In the genomic region with DNA sequence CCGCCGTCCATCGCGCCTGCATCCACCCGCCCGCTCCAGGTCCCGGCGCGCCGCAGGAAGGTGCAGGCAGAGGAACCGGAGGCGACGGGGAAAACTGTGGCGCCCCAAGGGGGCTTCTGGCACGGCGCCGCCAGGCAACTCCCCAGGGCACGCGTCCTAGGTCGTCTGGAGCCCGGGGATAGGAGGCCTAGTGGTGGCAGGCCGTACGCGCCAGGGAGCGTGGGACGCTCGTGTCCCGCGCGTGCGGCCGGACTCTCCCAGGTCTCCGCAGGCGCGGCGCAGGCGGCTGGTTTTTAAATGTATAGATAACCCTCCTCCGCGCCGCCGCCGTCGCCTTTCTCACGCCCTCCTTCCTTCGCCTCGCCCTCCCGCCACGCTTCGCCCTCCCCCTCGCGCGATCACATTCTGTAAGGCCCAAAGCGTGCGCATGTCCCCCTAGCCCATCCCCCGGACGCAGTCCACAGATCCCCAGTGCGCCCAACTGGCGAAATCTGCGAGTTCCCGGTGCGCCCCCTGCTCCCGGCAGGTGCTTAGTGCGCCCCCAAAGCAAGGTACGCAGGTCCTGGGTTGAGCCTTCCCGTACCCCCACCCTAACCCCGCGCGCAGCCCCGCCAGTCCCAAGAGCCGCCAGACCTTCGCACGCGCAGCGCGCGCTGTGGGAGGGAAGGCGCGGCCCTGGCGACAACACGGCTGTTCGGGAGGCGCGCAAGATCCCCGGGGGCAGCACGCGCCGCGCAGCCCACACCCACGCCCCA, we compare ENCODE assay signal across 8 cellular contexts. TPM values are rescaled to one million over a fixed set of nuclear protein-coding genes. Genes with fewer than 3 reads are reported as not detected.
DNase-seq lines count a peak whose midpoint lies in the region; ATAC-seq and TF ChIP-seq lines count a peak whose summit lies in the region.

A gene with protein sequence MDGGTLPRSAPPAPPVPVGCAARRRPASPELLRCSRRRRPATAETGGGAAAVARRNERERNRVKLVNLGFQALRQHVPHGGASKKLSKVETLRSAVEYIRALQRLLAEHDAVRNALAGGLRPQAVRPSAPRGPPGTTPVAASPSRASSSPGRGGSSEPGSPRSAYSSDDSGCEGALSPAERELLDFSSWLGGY (minus strand): TSS at position 267 of the 755 bp plus-strand sequence. CDS start 256 bp downstream, at position 11.

- CTCF ChIA-PET in WTC11 (lab: Charles Lee), result interaction anchor here (0.9 to 2.3 kb wide), 3 partner anchors 28 to 62 kb away, joined by 3 to 10 read pairs (median 6); no protein-coding TSS in a partner anchor

- H3K36me3 ChIP-seq in GM23248 (ENCODE audit: low read depth), result no peaks in the 10 kb centered on the region
- H3K36me3 ChIP-seq in hepatocyte (replicated peaks; ENCODE audit: insufficient read depth, low read depth), result no peaks in the 10 kb centered on the region
- no peaks in the 10 kb centered on the region for H3K36me3 ChIP-seq in sigmoid colon

- DNase-seq in GM23248 (no peak), WTC11 (ENCODE audit: low spot score) (no peak), hepatocyte (ENCODE audit: low spot score) (peak; percentile 27), sigmoid colon (no peak), superior temporal gyrus (ENCODE audit: extremely low spot score) (no peak)

- ATAC-seq in WTC11, result no peak
- ATAC-seq in HG03342 (IDR thresholded peaks at IDR 0.05; ENCODE audit: unreplicated experiment), result no peak
- no peak for ATAC-seq in HG03439 (IDR thresholded peaks at IDR 0.05; ENCODE audit: unreplicated experiment)
- ATAC-seq in GM21576 (IDR thresholded peaks at IDR 0.05; ENCODE audit: unreplicated experiment), result no peak

- H4K20me1 ChIP-seq in GM23248 (ENCODE audit: insufficient read depth) (no peaks in the 10 kb centered on the region), hepatocyte (ENCODE audit: insufficient read depth, poor library complexity, severe bottlenecking) (no peaks in the 10 kb centered on the region)

- H3K27ac ChIP-seq in GM23248 (no peak within 1 kb of the TSS), hepatocyte (peak within 1 kb of the TSS; percentile 60), sigmoid colon (peak within 1 kb of the TSS in 2 of 4 donors; percentile 14 to 43)

- H3K79me2 ChIP-seq in GM23248 (ENCODE audit: insufficient read depth), result no peaks in the 10 kb centered on the region
- no peaks in the 10 kb centered on the region for H3K79me2 ChIP-seq in hepatocyte

- H3K9me2 ChIP-seq in GM23248 (ENCODE audit: insufficient read depth), result no peaks in the 10 kb centered on the region
- H3K9me2 ChIP-seq in hepatocyte (replicated peaks; ENCODE audit: insufficient read depth), result no peaks in the 10 kb centered on the region

- H3K27me3 Mint-ChIP-seq in WTC11 (ENCODE audit: low read depth), result peaks cover 76% of the 10 kb centered on the region

- TF ChIP-seq POLR2A in sigmoid colon (IDR thresholded peaks at IDR 0.05), result no peak

- H3K4me1 ChIP-seq in GM23248 (ENCODE audit: insufficient read depth) (no peaks in the 10 kb centered on the region), hepatocyte (ENCODE audit: insufficient read depth) (peaks cover 12% of the 10 kb centered on the region), sigmoid colon (peaks cover 0 to 32% (median 28%) of the 10 kb centered on the region in 4 donors)

- peak within 1 kb of the TSS; percentile 53 for H3K4me3 Mint-ChIP-seq in WTC11

- peaks cover 11% of the 10 kb centered on the region for H3K4me1 Mint-ChIP-seq in WTC11

- in situ Hi-C loops in GM23248 (cut with MboI), result no loop called here

- H3K36me3 Mint-ChIP-seq in WTC11, result no peaks in the 10 kb centered on the region

- TF ChIP-seq EP300 in sigmoid colon (IDR thresholded peaks at IDR 0.05), result no peak

- POLR2A ChIA-PET in WTC11 (lab: Charles Lee), result no interaction called here

- H3K4me3 ChIP-seq in GM23248, result no peak within 1 kb of the TSS; the same call in 1 of the 2 replicates
- H3K4me3 ChIP-seq in hepatocyte, result peak within 1 kb of the TSS; percentile 52
- peak within 1 kb of the TSS; percentile 16 to 48 (median 40) for H3K4me3 ChIP-seq in sigmoid colon

- H3K9ac ChIP-seq in GM23248, result no peak within 1 kb of the TSS

- no peaks in the 10 kb centered on the region for H3K9me3 Mint-ChIP-seq in WTC11

- H3K9me3 ChIP-seq in GM23248 (ENCODE audit: low read depth) (no peaks in the 10 kb centered on the region), hepatocyte (ENCODE audit: low read depth) (no peaks in the 10 kb centered on the region), sigmoid colon (no peaks in the 10 kb centered on the region)

- intact Hi-C loops in sigmoid colon (cut with DNase I), result no loop called here

- peak within 1 kb of the TSS; percentile 53 for H3K4me2 ChIP-seq in GM23248 (ENCODE audit: unreplicated experiment)
- peak within 1 kb of the TSS; percentile 93 for H3K4me2 ChIP-seq in hepatocyte

- TF ChIP-seq CTCF in WTC11 (IDR thresholded peaks at IDR 0.05) (no peak), hepatocyte (IDR thresholded peaks at IDR 0.05; ENCODE audit: poor library complexity) (no peak), sigmoid colon (IDR thresholded peaks at IDR 0.05) (no peak)

- H3K27ac Mint-ChIP-seq in WTC11, result no peak within 1 kb of the TSS

- H3K27me3 ChIP-seq in GM23248 (replicated peaks; ENCODE audit: insufficient read depth) (peaks cover 54% of the 10 kb centered on the region), hepatocyte (peaks cover 32% of the 10 kb centered on the region), sigmoid colon (peaks cover 36 to 67% (median 49%) of the 10 kb centered on the region in 3 donors)

- H2AFZ ChIP-seq in GM23248, result peak within 1 kb of the TSS; percentile 65; the same call in 1 of the 2 replicates
- H2AFZ ChIP-seq in hepatocyte, result peak within 1 kb of the TSS; percentile 65

- no peaks in the 10 kb centered on the region for H3F3A ChIP-seq in GM23248 (ENCODE audit: insufficient read depth)

- WGBS in GM23248 (ENCODE audit: low coverage in 1 of 2, low lambda C conversion rate in 2 of 2, missing lambda C conversion rate in 2 of 2), 2 experiments, result 1 to 4% methylated on average over 55 to 64 of the region's 89 CpGs
- 15% methylated on average over 21 of the region's 89 CpGs for WGBS in hepatocyte (ENCODE audit: low lambda C conversion rate, missing lambda C conversion rate)
- 1 to 2% methylated on average over 89 of the region's 89 CpGs for WGBS in sigmoid colon, 2 donors

TF ChIP-seq in WTC11, 78 proteins besides CTCF, POLR2A, EP300 and RAD21:
- TF ChIP-seq, protein P1, sequence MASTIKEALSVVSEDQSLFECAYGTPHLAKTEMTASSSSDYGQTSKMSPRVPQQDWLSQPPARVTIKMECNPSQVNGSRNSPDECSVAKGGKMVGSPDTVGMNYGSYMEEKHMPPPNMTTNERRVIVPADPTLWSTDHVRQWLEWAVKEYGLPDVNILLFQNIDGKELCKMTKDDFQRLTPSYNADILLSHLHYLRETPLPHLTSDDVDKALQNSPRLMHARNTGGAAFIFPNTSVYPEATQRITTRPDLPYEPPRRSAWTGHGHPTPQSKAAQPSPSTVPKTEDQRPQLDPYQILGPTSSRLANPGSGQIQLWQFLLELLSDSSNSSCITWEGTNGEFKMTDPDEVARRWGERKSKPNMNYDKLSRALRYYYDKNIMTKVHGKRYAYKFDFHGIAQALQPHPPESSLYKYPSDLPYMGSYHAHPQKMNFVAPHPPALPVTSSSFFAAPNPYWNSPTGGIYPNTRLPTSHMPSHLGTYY (CRISPR knock-in tag; IDR thresholded peaks at IDR 0.05), result no peak
- TF ChIP-seq, protein P2, sequence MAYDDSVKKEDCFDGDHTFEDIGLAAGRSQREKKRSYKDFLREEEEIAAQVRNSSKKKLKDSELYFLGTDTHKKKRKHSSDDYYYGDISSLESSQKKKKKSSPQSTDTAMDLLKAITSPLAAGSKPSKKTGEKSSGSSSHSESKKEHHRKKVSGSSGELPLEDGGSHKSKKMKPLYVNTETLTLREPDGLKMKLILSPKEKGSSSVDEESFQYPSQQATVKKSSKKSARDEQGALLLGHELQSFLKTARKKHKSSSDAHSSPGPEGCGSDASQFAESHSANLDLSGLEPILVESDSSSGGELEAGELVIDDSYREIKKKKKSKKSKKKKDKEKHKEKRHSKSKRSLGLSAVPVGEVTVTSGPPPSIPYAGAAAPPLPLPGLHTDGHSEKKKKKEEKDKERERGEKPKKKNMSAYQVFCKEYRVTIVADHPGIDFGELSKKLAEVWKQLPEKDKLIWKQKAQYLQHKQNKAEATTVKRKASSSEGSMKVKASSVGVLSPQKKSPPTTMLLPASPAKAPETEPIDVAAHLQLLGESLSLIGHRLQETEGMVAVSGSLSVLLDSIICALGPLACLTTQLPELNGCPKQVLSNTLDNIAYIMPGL (CRISPR knock-in tag; IDR thresholded peaks at IDR 0.05), result peak; percentile 7; the same call in 1 of the 2 replicates
- TF ChIP-seq ELF4 (CRISPR knock-in tag; IDR thresholded peaks at IDR 0.05; ENCODE audit: low read depth), result 0 out of 2 replicates have a peak, but pooled peaks have one; percentile 7

RNA-seq across cellular contexts. Expression of the gene that starts here (rescaled TPM):
- total RNA-seq in GM23248 (2014; rRNA removed; shearing (Covaris generic)), result not detected in 2 replicates
- polyA plus RNA-seq in GM23248 (2016; fragmentation: Nextera tagmentation; extraction: Ambion mirVana) (not detected in 2 replicates), hepatocyte (5.8 and 7.9 TPM in 2 replicates), sigmoid colon (1 to 10 TPM; 1.2 to 4.8 (median 1.4) TPM)
- total RNA-seq in WTC11 (2021) (0.24 to 0.73 TPM (median 0.64 TPM) in 3 replicates), hepatocyte (3.3 and 5.6 TPM in 2 replicates), sigmoid colon (under 1 TPM in 2 of 4 donors, not detected in 2; 0.28 to 0.33 TPM)
